ENCODE assay signal across 1 cellular context in the genomic region with DNA sequence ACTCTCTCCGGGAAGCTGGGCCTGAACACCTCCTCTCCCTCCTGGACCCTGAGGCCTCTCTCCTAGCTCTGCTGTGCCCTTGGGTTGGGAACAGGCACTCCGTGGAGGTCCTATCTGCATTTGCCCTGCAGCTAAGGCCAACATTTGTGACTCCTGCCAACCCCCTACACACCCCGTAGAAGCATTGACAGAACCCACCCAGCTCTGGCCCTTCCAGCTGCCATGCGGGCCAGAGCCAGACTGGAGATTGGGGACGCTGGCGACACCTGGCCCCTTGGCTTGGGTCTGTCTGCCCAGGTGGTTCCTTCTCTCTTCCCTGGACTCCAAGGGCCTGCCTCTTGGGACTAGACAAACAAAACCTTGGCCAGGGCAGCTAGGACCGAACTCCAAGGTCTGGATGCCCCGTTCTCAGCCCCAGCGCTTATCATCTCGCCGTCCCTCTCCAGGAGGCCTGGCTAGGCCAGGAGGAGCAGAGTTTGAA.
A peak's percentile ranks its signal among the peaks of the same experiment; 100 is the strongest.
TF ChIP-seq lines count a peak whose summit lies in the region.

No MANE protein-coding gene starts in this region.

TF ChIP-seq in GM12878, 131 proteins besides CTCF, POLR2A, EP300 and RAD21:
- TF ChIP-seq, protein P1, sequence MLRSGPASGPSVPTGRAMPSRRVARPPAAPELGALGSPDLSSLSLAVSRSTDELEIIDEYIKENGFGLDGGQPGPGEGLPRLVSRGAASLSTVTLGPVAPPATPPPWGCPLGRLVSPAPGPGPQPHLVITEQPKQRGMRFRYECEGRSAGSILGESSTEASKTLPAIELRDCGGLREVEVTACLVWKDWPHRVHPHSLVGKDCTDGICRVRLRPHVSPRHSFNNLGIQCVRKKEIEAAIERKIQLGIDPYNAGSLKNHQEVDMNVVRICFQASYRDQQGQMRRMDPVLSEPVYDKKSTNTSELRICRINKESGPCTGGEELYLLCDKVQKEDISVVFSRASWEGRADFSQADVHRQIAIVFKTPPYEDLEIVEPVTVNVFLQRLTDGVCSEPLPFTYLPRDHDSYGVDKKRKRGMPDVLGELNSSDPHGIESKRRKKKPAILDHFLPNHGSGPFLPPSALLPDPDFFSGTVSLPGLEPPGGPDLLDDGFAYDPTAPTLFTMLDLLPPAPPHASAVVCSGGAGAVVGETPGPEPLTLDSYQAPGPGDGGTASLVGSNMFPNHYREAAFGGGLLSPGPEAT (IDR thresholded peaks at IDR 0.05; ENCODE audit: low read depth) = 0 out of 2 replicates have a peak, but pooled peaks have one; percentile 2
- peak; percentile 10 for TF ChIP-seq SMAD1 (IDR thresholded peaks at IDR 0.05; ENCODE audit: low read depth, partially characterized antibody)
- no peak for TF ChIP-seq SUPT20H (IDR thresholded peaks at IDR 0.05; ENCODE audit: borderline replicate concordance, control insufficient read depth, low read depth, low read length)
- no peak for TF ChIP-seq ZNF622 (IDR thresholded peaks at IDR 0.05)
